ENCODE assay signal across 1 cellular context in the genomic region with DNA sequence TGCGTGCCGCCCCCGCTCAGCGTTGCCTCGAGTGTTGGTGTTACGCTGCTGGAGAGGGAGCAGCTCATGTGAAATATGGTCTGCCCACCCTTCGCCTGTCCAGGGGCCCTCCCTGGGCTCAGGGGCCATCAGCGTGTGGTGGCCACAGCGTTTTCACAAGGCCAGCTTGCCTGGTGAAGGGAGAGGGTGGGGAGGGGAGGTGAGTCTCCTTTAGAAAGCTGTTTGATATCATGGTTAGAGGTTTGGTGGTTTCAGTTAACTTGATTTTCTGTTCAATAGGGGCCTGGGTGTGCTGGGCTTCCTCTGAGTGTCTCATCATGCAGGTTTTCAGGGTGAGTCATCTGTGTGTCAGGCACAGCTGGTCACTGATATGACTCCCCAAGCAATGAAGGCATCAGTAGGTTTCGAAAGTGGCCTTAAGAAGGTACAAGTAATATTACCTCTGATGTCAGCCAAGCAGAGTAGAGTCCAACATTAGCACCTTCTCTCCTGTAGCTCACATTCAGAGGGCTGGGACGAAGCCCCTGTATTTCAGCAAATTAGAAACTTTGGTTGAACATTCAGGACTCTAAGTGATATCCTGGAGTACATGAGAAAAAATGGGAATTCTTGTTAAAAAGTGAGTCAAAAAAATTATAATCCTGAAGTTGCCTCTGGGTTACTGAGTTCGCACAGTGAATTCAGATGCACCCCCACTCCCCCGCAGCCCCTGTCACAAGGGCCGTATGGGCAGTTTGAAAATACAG.
TF ChIP-seq lines count a peak whose summit lies in the region.

No MANE protein-coding gene starts in this region.

TF ChIP-seq in HepG2, 621 proteins besides CTCF, POLR2A, EP300 and RAD21 (continued from another document and continues in another):
- TF ChIP-seq, protein P1, sequence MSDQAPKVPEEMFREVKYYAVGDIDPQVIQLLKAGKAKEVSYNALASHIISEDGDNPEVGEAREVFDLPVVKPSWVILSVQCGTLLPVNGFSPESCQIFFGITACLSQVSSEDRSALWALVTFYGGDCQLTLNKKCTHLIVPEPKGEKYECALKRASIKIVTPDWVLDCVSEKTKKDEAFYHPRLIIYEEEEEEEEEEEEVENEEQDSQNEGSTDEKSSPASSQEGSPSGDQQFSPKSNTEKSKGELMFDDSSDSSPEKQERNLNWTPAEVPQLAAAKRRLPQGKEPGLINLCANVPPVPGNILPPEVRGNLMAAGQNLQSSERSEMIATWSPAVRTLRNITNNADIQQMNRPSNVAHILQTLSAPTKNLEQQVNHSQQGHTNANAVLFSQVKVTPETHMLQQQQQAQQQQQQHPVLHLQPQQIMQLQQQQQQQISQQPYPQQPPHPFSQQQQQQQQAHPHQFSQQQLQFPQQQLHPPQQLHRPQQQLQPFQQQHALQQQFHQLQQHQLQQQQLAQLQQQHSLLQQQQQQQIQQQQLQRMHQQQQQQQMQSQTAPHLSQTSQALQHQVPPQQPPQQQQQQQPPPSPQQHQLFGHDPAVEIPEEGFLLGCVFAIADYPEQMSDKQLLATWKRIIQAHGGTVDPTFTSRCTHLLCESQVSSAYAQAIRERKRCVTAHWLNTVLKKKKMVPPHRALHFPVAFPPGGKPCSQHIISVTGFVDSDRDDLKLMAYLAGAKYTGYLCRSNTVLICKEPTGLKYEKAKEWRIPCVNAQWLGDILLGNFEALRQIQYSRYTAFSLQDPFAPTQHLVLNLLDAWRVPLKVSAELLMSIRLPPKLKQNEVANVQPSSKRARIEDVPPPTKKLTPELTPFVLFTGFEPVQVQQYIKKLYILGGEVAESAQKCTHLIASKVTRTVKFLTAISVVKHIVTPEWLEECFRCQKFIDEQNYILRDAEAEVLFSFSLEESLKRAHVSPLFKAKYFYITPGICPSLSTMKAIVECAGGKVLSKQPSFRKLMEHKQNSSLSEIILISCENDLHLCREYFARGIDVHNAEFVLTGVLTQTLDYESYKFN (CRISPR knock-in tag; conservative IDR thresholded peaks at IDR 0.05), result no peak; the same call in 1 of the 2 replicates
- TF ChIP-seq, protein P2, sequence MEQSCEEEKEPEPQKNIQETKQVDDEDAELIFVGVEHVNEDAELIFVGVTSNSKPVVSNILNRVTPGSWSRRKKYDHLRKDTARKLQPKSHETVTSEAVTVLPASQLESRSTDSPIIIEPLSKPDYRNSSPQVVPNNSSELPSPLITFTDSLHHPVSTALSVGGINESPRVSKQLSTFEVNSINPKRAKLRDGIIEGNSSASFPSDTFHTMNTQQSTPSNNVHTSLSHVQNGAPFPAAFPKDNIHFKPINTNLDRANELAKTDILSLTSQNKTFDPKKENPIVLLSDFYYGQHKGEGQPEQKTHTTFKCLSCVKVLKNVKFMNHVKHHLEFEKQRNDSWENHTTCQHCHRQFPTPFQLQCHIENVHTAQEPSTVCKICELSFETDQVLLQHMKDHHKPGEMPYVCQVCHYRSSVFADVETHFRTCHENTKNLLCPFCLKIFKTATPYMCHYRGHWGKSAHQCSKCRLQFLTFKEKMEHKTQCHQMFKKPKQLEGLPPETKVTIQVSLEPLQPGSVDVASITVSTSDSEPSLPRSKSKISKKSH (CRISPR knock-in tag; IDR thresholded peaks at IDR 0.05; ENCODE audit: borderline replicate concordance), result 0 out of 2 replicates have a peak, but pooled peaks have one; percentile 42
- no peak for TF ChIP-seq MAZ (IDR thresholded peaks at IDR 0.05; ENCODE audit: borderline replicate concordance, low read depth, low read length)
- TF ChIP-seq MAZ (CRISPR knock-in tag; IDR thresholded peaks at IDR 0.05; ENCODE audit: low read depth), result no peak
- TF ChIP-seq ARID2 (CRISPR knock-in tag; IDR thresholded peaks at IDR 0.05; ENCODE audit: borderline replicate concordance), result 0 out of 2 replicates have a peak, but pooled peaks have one; percentile 17
- TF ChIP-seq FOXP1 (IDR thresholded peaks at IDR 0.05), result no peak
- peak; percentile 18; the same call in 1 of the 2 replicates for TF ChIP-seq FOXP1 (CRISPR knock-in tag; IDR thresholded peaks at IDR 0.05)
- TF ChIP-seq SIX4 (CRISPR knock-in tag; IDR thresholded peaks at IDR 0.05), result no peak
- TF ChIP-seq ZNF563 (CRISPR knock-in tag; IDR thresholded peaks at IDR 0.05), result peak; percentile 61; the same call in 1 of the 2 replicates
- 0 out of 2 replicates have a peak, but pooled peaks have one; percentile 40 for TF ChIP-seq ZNF878 (CRISPR knock-in tag; IDR thresholded peaks at IDR 0.05)
- TF ChIP-seq, protein P3, sequence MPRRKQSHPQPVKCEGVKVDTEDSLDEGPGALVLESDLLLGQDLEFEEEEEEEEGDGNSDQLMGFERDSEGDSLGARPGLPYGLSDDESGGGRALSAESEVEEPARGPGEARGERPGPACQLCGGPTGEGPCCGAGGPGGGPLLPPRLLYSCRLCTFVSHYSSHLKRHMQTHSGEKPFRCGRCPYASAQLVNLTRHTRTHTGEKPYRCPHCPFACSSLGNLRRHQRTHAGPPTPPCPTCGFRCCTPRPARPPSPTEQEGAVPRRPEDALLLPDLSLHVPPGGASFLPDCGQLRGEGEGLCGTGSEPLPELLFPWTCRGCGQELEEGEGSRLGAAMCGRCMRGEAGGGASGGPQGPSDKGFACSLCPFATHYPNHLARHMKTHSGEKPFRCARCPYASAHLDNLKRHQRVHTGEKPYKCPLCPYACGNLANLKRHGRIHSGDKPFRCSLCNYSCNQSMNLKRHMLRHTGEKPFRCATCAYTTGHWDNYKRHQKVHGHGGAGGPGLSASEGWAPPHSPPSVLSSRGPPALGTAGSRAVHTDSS (CRISPR knock-in tag; conservative IDR thresholded peaks at IDR 0.05), result no peak
- no peak for TF ChIP-seq PAX8 (CRISPR knock-in tag; IDR thresholded peaks at IDR 0.05; ENCODE audit: borderline replicate concordance)
- no peak; the same call in 1 of the 2 replicates for TF ChIP-seq SOX5 (CRISPR knock-in tag; IDR thresholded peaks at IDR 0.05; ENCODE audit: borderline replicate concordance)
- TF ChIP-seq, protein P4, sequence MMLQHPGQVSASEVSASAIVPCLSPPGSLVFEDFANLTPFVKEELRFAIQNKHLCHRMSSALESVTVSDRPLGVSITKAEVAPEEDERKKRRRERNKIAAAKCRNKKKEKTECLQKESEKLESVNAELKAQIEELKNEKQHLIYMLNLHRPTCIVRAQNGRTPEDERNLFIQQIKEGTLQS (CRISPR knock-in tag; IDR thresholded peaks at IDR 0.05), result peak; percentile 95
- TF ChIP-seq ZNF124 (CRISPR knock-in tag; IDR thresholded peaks at IDR 0.05), result no peak
- TF ChIP-seq RXRB (CRISPR knock-in tag; IDR thresholded peaks at IDR 0.05; ENCODE audit: borderline replicate concordance), result 0 out of 2 replicates have a peak, but pooled peaks have one; percentile 33
- TF ChIP-seq ZC3H4 (CRISPR knock-in tag; IDR thresholded peaks at IDR 0.05; ENCODE audit: borderline replicate concordance), result no peak
- no peak; the same call in 1 of the 2 replicates for TF ChIP-seq HCFC1 (IDR thresholded peaks at IDR 0.05; ENCODE audit: low read depth, low read length)
- TF ChIP-seq REL (CRISPR knock-in tag; conservative IDR thresholded peaks at IDR 0.05), result 0 out of 2 replicates have a peak, but pooled peaks have one; percentile 29
- TF ChIP-seq KMT2B (CRISPR knock-in tag; IDR thresholded peaks at IDR 0.05), result no peak
- 0 out of 2 replicates have a peak, but pooled peaks have one; percentile 27 for TF ChIP-seq ZNF713 (CRISPR knock-in tag; IDR thresholded peaks at IDR 0.05)
- peak; percentile 32; the same call in 1 of the 2 replicates for TF ChIP-seq CEBPG (CRISPR knock-in tag; IDR thresholded peaks at IDR 0.05)
- TF ChIP-seq PLRG1 (conservative IDR thresholded peaks at IDR 0.05), result no peak
- no peak for TF ChIP-seq GPN1 (CRISPR knock-in tag; IDR thresholded peaks at IDR 0.05; ENCODE audit: borderline replicate concordance)
- TF ChIP-seq AGO2 (optimal IDR thresholded peaks at IDR 0.05; ENCODE audit: low read depth, low read length), result peak; percentile 54
- TF ChIP-seq ZIK1 (CRISPR knock-in tag; IDR thresholded peaks at IDR 0.05; ENCODE audit: borderline replicate concordance, low read depth), result no peak; the same call in 1 of the 2 replicates
- no peak; the same call in 1 of the 2 replicates for TF ChIP-seq ZSCAN25 (CRISPR knock-in tag; IDR thresholded peaks at IDR 0.05)
- 0 out of 2 replicates have a peak, but pooled peaks have one; percentile 30 for TF ChIP-seq IRF2 (CRISPR knock-in tag; IDR thresholded peaks at IDR 0.05)
- TF ChIP-seq, protein P5, sequence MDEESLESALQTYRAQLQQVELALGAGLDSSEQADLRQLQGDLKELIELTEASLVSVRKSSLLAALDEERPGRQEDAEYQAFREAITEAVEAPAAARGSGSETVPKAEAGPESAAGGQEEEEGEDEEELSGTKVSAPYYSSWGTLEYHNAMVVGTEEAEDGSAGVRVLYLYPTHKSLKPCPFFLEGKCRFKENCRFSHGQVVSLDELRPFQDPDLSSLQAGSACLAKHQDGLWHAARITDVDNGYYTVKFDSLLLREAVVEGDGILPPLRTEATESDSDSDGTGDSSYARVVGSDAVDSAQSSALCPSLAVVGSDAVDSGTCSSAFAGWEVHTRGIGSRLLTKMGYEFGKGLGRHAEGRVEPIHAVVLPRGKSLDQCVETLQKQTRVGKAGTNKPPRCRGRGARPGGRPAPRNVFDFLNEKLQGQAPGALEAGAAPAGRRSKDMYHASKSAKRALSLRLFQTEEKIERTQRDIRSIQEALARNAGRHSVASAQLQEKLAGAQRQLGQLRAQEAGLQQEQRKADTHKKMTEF (CRISPR knock-in tag; IDR thresholded peaks at IDR 0.05), result no peak
- TF ChIP-seq, protein P6, sequence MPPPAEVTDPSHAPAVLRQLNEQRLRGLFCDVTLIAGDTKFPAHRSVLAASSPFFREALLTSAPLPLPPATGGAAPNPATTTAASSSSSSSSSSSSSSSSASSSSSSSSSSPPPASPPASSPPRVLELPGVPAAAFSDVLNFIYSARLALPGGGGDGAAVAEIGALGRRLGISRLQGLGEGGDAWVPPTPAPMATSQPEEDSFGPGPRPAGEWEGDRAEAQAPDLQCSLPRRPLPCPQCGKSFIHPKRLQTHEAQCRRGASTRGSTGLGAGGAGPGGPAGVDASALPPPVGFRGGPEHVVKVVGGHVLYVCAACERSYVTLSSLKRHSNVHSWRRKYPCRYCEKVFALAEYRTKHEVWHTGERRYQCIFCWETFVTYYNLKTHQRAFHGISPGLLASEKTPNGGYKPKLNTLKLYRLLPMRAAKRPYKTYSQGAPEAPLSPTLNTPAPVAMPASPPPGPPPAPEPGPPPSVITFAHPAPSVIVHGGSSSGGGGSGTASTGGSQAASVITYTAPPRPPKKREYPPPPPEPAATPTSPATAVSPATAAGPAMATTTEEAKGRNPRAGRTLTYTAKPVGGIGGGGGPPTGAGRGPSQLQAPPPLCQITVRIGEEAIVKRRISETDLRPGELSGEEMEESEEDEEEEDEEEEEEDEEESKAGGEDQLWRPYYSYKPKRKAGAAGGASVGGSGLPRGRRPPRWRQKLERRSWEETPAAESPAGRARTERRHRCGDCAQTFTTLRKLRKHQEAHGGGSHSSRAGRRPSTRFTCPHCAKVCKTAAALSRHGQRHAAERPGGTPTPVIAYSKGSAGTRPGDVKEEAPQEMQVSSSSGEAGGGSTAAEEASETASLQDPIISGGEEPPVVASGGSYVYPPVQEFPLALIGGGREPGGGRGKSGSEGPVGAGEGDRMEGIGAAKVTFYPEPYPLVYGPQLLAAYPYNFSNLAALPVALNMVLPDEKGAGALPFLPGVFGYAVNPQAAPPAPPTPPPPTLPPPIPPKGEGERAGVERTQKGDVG (CRISPR knock-in tag; IDR thresholded peaks at IDR 0.05; ENCODE audit: borderline replicate concordance), result peak; percentile 81; the same call in 1 of the 2 replicates
- TF ChIP-seq TOE1 (CRISPR knock-in tag; IDR thresholded peaks at IDR 0.05), result no peak
- TF ChIP-seq, protein P7, sequence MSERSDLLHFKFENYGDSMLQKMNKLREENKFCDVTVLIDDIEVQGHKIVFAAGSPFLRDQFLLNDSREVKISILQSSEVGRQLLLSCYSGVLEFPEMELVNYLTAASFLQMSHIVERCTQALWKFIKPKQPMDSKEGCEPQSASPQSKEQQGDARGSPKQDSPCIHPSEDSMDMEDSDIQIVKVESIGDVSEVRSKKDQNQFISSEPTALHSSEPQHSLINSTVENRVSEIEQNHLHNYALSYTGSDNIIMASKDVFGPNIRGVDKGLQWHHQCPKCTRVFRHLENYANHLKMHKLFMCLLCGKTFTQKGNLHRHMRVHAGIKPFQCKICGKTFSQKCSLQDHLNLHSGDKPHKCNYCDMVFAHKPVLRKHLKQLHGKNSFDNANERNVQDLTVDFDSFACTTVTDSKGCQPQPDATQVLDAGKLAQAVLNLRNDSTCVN (CRISPR knock-in tag; IDR thresholded peaks at IDR 0.05; ENCODE audit: borderline replicate concordance), result no peak
- peak; percentile 82; the same call in 1 of the 2 replicates for TF ChIP-seq JUNB (CRISPR knock-in tag; IDR thresholded peaks at IDR 0.05; ENCODE audit: borderline replicate concordance)
- TF ChIP-seq ZNF816 (CRISPR knock-in tag; IDR thresholded peaks at IDR 0.05; ENCODE audit: borderline replicate concordance), result no peak
- TF ChIP-seq SMAD9 (CRISPR knock-in tag; IDR thresholded peaks at IDR 0.05), result no peak
- TF ChIP-seq RBM39 (IDR thresholded peaks at IDR 0.05; ENCODE audit: low read depth, low read length, poor library complexity, severe bottlenecking), result no peak
- peak; percentile 43; the same call in 1 of the 2 replicates for TF ChIP-seq GATAD2A (CRISPR knock-in tag; IDR thresholded peaks at IDR 0.05)
- no peak for TF ChIP-seq ELF4 (CRISPR knock-in tag; IDR thresholded peaks at IDR 0.05; ENCODE audit: borderline replicate concordance)
- TF ChIP-seq FOSL2 (CRISPR knock-in tag; IDR thresholded peaks at IDR 0.05), result peak; percentile 98
- TF ChIP-seq, protein P8, sequence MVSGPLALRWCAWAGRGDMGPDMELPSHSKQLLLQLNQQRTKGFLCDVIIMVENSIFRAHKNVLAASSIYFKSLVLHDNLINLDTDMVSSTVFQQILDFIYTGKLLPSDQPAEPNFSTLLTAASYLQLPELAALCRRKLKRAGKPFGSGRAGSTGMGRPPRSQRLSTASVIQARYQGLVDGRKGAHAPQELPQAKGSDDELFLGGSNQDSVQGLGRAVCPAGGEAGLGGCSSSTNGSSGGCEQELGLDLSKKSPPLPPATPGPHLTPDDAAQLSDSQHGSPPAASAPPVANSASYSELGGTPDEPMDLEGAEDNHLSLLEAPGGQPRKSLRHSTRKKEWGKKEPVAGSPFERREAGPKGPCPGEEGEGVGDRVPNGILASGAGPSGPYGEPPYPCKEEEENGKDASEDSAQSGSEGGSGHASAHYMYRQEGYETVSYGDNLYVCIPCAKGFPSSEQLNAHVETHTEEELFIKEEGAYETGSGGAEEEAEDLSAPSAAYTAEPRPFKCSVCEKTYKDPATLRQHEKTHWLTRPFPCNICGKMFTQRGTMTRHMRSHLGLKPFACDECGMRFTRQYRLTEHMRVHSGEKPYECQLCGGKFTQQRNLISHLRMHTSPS (CRISPR knock-in tag; IDR thresholded peaks at IDR 0.05; ENCODE audit: low read depth), result no peak
- TF ChIP-seq SIN3A (IDR thresholded peaks at IDR 0.05; ENCODE audit: borderline replicate concordance, low read depth, low read length), result peak; percentile 84
- peak; percentile 53; the same call in 1 of the 2 replicates for TF ChIP-seq RARA (CRISPR knock-in tag; IDR thresholded peaks at IDR 0.05)
- peak; percentile 57; the same call in 1 of the 2 replicates for TF ChIP-seq ZNF225 (CRISPR knock-in tag; IDR thresholded peaks at IDR 0.05)
- TF ChIP-seq YEATS4 (CRISPR knock-in tag; IDR thresholded peaks at IDR 0.05; ENCODE audit: borderline replicate concordance), result no peak
- TF ChIP-seq FOXC1 (CRISPR knock-in tag; IDR thresholded peaks at IDR 0.05; ENCODE audit: borderline replicate concordance), result 0 out of 2 replicates have a peak, but pooled peaks have one; percentile 13
